ENCODE assay signal across 15 cellular contexts in genomic region chr7:5452470-5452899, GRCh38. TPM values are rescaled to one million over a fixed set of nuclear protein-coding genes. Genes with fewer than 3 reads are reported as not detected.
DNase-seq lines count a peak whose midpoint lies in the region; ATAC-seq and TF ChIP-seq lines count a peak whose summit lies in the region.
"Had no signal": no experiment of that assay in that cellular context is flagged by ENCODE, and none has a peak within 500 bp of the region (broad histone marks: within the 10 kb centered on the region; RNA-seq: fewer than 3 reads in every experiment).

No MANE protein-coding gene starts in this region.

- CTCF ChIA-PET in PC-3 (lab: Charles Lee): no interaction called here

- H3K9me3 ChIP-seq in BLaER1 (no peaks in the 10 kb centered on the region), PC-3 (ENCODE audit: low read length) (no peaks in the 10 kb centered on the region), endodermal cell (ENCODE audit: control insufficient read depth, low read length) (no peaks in the 10 kb centered on the region), gastroesophageal sphincter (no peaks in the 10 kb centered on the region)
- H3K9me3 ChIP-seq: colonic mucosa, pancreas had no signal

- no peak overlapping the region for H2AFZ ChIP-seq in PC-3 (ENCODE audit: low read length)

- TF ChIP-seq POLR2A in gastroesophageal sphincter (IDR thresholded peaks at IDR 0.05): no peak

- H3K4me1 ChIP-seq in BLaER1 (peaks cover 30% of the 10 kb centered on the region), PC-3 (ENCODE audit: insufficient read depth, low read length) (no peaks in the 10 kb centered on the region), endodermal cell (ENCODE audit: control insufficient read depth, insufficient read depth, low read length) (no peaks in the 10 kb centered on the region), gastroesophageal sphincter (peaks cover 0 to 23% (median 1%) of the 10 kb centered on the region in 3 donors)
- H3K4me1 ChIP-seq: colonic mucosa, pancreas had no signal

- H3K9me2 ChIP-seq in PC-3 (replicated peaks; ENCODE audit: low read length): no peaks in the 10 kb centered on the region

- TF ChIP-seq CTCF in PC-3 (conservative IDR thresholded peaks at IDR 0.05; ENCODE audit: low read depth, low read length) (no peak), endodermal cell (conservative IDR thresholded peaks at IDR 0.05) (no peak), gastroesophageal sphincter (IDR thresholded peaks at IDR 0.05) (no peak)

- POLR2A ChIA-PET in PC-3 (lab: Charles Lee; ENCODE audit: unreplicated experiment): no interaction called here

- H3K4me3 ChIP-seq in BLaER1: no peak overlapping the region
- H3K4me3 ChIP-seq in PC-3 (ENCODE audit: low read length): no peak overlapping the region
- H3K4me3 ChIP-seq in endodermal cell (ENCODE audit: low read length): no peak overlapping the region
- H3K4me3 ChIP-seq in gastroesophageal sphincter: no peak overlapping the region
- H3K4me3 ChIP-seq: colonic mucosa, pancreas had no signal

- H3K4me2 ChIP-seq in BLaER1 (peak overlapping the region; percentile 79; the same call in 1 of the 2 replicates), PC-3 (ENCODE audit: low read length) (no peak overlapping the region)

- intact Hi-C loops in PC-3 (cut with micrococcal nuclease): no loop called here
- intact Hi-C loops in sciatic nerve (cut with DNase I): loop anchor here (5.0 to 10.0 kb wide), 2 partner anchors 85 to 208 kb away; no protein-coding TSS in a partner anchor

- no TSS peak for BruUV-seq in PC-3 (replicated peaks; lab: Mats Ljungman, UMichigan)

- H3K36me3 Mint-ChIP-seq in endodermal cell (ENCODE audit: low read depth): no peaks in the 10 kb centered on the region

- H3K27ac ChIP-seq in BLaER1: no peak overlapping the region
- H3K27ac ChIP-seq in PC-3 (ENCODE audit: low read length): no peak overlapping the region
- H3K27ac ChIP-seq in endodermal cell (ENCODE audit: low read depth, low read length): no peak overlapping the region
- H3K27ac ChIP-seq in gastroesophageal sphincter: peak overlapping the region in 2 of 4 donors; percentile 6 to 27
- H3K27ac ChIP-seq: colonic mucosa, pancreas had no signal

- peaks cover 9% of the 10 kb centered on the region for H3K27me3 Mint-ChIP-seq in endodermal cell (ENCODE audit: insufficient read depth)

- WGBS in endodermal cell (ENCODE audit: insufficient coverage in 1 of 2, insufficient read length in 1 of 2), 2 experiments: 89 to 92% methylated on average over 8 to 12 of the region's 12 CpGs
- 47 to 52% methylated on average over 2 to 3 of the region's 12 CpGs for WGBS in gastroesophageal sphincter (ENCODE audit: low coverage in 1 of 2), 2 donors

- no peak overlapping the region for H3K27ac Mint-ChIP-seq in endodermal cell
- H3K27ac Mint-ChIP-seq: activated B cell treated with CpG ODN at 0.5 μM for 24 hours, B cell had no signal

- H3K9ac ChIP-seq in BLaER1 (no peak overlapping the region), PC-3 (ENCODE audit: low read length) (no peak overlapping the region), endodermal cell (ENCODE audit: extremely low read depth, low read length, poor library complexity, severe bottlenecking) (no peak overlapping the region)

- H3K4me1 Mint-ChIP-seq in endodermal cell: no peaks in the 10 kb centered on the region
- H3K4me1 Mint-ChIP-seq: B cell had no signal

- H3K79me2 ChIP-seq in PC-3 (ENCODE audit: low read length): no peaks in the 10 kb centered on the region

- no peaks in the 10 kb centered on the region for H4K20me1 ChIP-seq in BLaER1
- no peaks in the 10 kb centered on the region for H4K20me1 ChIP-seq in PC-3 (ENCODE audit: low read length)

- H3K36me3 ChIP-seq in BLaER1 (no peaks in the 10 kb centered on the region), PC-3 (ENCODE audit: low read depth, low read length) (no peaks in the 10 kb centered on the region), endodermal cell (ENCODE audit: control insufficient read depth, insufficient read depth, low read length) (no peaks in the 10 kb centered on the region), gastroesophageal sphincter (no peaks in the 10 kb centered on the region)
- H3K36me3 ChIP-seq: colonic mucosa, pancreas had no signal

- no peak overlapping the region for H3K4me3 Mint-ChIP-seq in endodermal cell
- H3K4me3 Mint-ChIP-seq: activated B cell treated with CpG ODN at 0.5 μM for 24 hours, B cell had no signal

- H3K9me3 Mint-ChIP-seq in endodermal cell: peaks cover 2% of the 10 kb centered on the region
- H3K9me3 Mint-ChIP-seq: activated B cell treated with CpG ODN at 0.5 μM for 24 hours had no signal

- no peak for DNase-seq in PC-3
- peak; percentile 54 for DNase-seq in endodermal cell
- DNase-seq in sciatic nerve (ENCODE audit: low spot score): no peak
- DNase-seq in H4 (ENCODE audit: low spot score): no peak
- no peak for DNase-seq in activated CD4-positive, CD25-positive, alpha-beta regulatory T cell treated with anti-CD3 and anti-CD28 coated beads, Interleukin-2, amount 50 U/mL, for 72 hours
- no peak for DNase-seq in LoVo (ENCODE audit: low spot score)
- DNase-seq: activated B cell treated with CpG ODN at 0.5 μM for 24 hours; activated effector memory CD4-positive, alpha-beta T cell treated with anti-CD3 and anti-CD28 coated beads, Interleukin-2, amount 50 U/mL, for 16 hours; colonic mucosa; DMS53; pancreas had no signal

- TF ChIP-seq EP300 in gastroesophageal sphincter (IDR thresholded peaks at IDR 0.05): no peak

- ATAC-seq in PC-3: peak; percentile 8; the same call in 1 of the 2 replicates
- peak; percentile 76 for ATAC-seq in sciatic nerve
- no peak for ATAC-seq in gastroesophageal sphincter
- ATAC-seq: HCT116 had no signal

- no peaks in the 10 kb centered on the region for H3K27me3 ChIP-seq in BLaER1
- H3K27me3 ChIP-seq in PC-3 (ENCODE audit: low read length): no peaks in the 10 kb centered on the region
- H3K27me3 ChIP-seq in endodermal cell (ENCODE audit: control insufficient read depth, insufficient read depth, low read length, poor library complexity, severe bottlenecking): no peaks in the 10 kb centered on the region
- H3K27me3 ChIP-seq in gastroesophageal sphincter: no peaks in the 10 kb centered on the region
- H3K27me3 ChIP-seq: colonic mucosa, pancreas had no signal

- H3F3A ChIP-seq in PC-3 (ENCODE audit: low read length, unreplicated experiment): no peaks in the 10 kb centered on the region

RNA-seq across cellular contexts. Expression of gene TNRC18, which starts 28.9 kb away (rescaled TPM):
- total RNA-seq in PC-3 (2014; rRNA removed) (26.8 and 57.8 TPM in 2 replicates), endodermal cell (100 to 1,000 TPM; 103 to 136 TPM), sciatic nerve (107 TPM), gastroesophageal sphincter (100 to 1,000 TPM in 3 of 4 donors, 10 to 100 TPM in 1; 87.6 to 218 (median 124) TPM)
- 48.8 TPM for polyA plus RNA-seq in endodermal cell (2013, experiment 1 of 2)
- 55.8 TPM for polyA plus RNA-seq in endodermal cell (2013, experiment 2 of 2)
- total RNA-seq in H4 (2014; rRNA removed; shearing (Covaris generic)): 16.3 and 33.1 TPM in 2 replicates
